Comparison of ENCODE assay signal across 27 cellular contexts in genomic region chr2:177303939-177304338, GRCh38.
"Had no signal": no experiment of that assay in that cellular context is flagged by ENCODE, and none has a peak within 500 bp of the region (broad histone marks: within the 10 kb centered on the region; RNA-seq: fewer than 3 reads in every experiment).

No MANE protein-coding gene starts in this region.

- DNase-seq: activated CD4-positive, alpha-beta T cell treated with anti-CD3 and anti-CD28 coated beads for 48 hours; activated CD4-positive, alpha-beta T cell treated with anti-CD3 and anti-CD28 coated beads, Interleukin-2, amount 50 U/mL, for 4 hours; activated CD4-positive, CD25-positive, alpha-beta regulatory T cell treated with anti-CD3 and anti-CD28 coated beads, Interleukin-2, amount 50 U/mL, for 72 hours; activated CD8-positive, alpha-beta memory T cell treated with anti-CD3 and anti-CD28 coated beads, Interleukin-2, amount 50 U/mL, for 48 hours; activated CD8-positive, alpha-beta T cell treated with anti-CD3 and anti-CD28 coated beads, Interleukin-2, amount 10 ng/mL, durations not matched to agents 7 days and 5 days; activated naive CD4-positive, alpha-beta T cell treated with anti-CD3 and anti-CD28 coated beads, Interleukin-2, amount 50 U/mL, for 16 hours; activated naive CD8-positive, alpha-beta T cell treated with anti-CD3 and anti-CD28 coated beads, Interleukin-2, amount 10 ng/mL, durations not matched to agents 7 days and 5 days; activated T-cell treated with anti-CD3 and anti-CD28 coated beads, Interleukin-2, amount 50 U/mL, for 1 hour; adrenal gland; anterior cingulate cortex; cerebellar nuclear complex; MG63; NCI-H1105 treated with DMSO at 0.1 percent for 48 hours; NCI-H1436 treated with DMSO at 0.1 percent for 48 hours; NCI-H187 treated with DMSO at 0.1 percent for 48 hours; NCI-H2081 treated with DMSO at 0.1 percent for 48 hours; NCI-H2227 treated with DMSO at 0.1 percent for 48 hours; NCI-H446 treated with DMSO at 0.1 percent for 48 hours; NCI-H524 treated with DMSO at 0.1 percent for 48 hours; NCI-H748 treated with DMSO at 0.1 percent for 48 hours; OCI-M1; SHP77 treated with DMSO at 0.1 percent for 48 hours; T-helper 17 cell; T-helper 9 cell had no signal

- H3K4me3 ChIP-seq: adrenal gland, MG63 had no signal

- H3K27ac ChIP-seq: adrenal gland had no signal

- H3K9me3 ChIP-seq: adrenal gland, MG63 had no signal

- H3K27me3 ChIP-seq: adrenal gland, MG63 had no signal

- H3K4me1 ChIP-seq: adrenal gland had no signal

- FAIRE-seq: colon, RCC 7860 had no signal

- H3K36me3 ChIP-seq: adrenal gland, MG63 had no signal

- ATAC-seq: activated CD8-positive, alpha-beta T cell treated with anti-CD3 and anti-CD28 coated beads, Interleukin-2, amount 10 ng/mL, durations not matched to agents 7 days and 5 days; T-helper 17 cell; WTC11 had no signal
